20 cellular contexts compared by ENCODE assay signal in the genomic region with DNA sequence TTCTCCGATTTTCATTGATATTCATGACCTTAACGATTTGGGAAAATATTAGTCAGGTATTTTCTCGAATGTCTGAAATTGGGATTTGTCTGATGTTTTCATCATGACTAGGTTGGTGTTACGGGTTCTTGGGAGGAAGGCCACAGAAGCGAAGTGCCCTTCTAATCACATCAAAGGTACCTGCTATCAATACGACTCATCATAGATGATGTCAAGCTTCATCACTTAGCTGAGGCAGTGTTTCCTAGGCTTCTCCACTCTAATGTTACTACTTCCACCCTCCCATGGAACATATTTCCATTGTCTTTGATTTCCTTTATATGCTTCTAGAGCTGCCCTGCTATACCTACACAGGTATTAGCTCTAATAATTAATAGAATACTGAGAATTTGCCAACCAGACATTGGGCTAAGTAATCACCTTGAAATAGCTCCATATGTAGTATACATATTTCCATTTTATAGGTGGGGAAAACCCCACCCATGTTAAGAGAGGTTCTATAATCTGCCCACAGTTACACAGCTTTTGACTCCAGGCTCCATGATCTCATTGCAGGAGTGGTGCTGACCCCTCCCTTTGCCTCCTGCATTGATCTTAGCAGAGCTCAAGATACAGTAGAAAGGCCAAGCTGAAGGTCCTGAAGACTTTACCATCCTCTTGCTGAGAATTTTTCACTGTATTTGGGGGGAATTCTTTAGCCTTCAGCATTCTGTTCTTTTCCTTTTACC.
DNase-seq lines count a peak whose midpoint lies in the region; ATAC-seq, FAIRE-seq and TF ChIP-seq lines count a peak whose summit lies in the region.
"Had no signal": no experiment of that assay in that cellular context is flagged by ENCODE, and none has a peak within 500 bp of the region (broad histone marks: within the 10 kb centered on the region; RNA-seq: fewer than 3 reads in every experiment).

No MANE protein-coding gene starts in this region.

- DNase-seq in ELR (ENCODE audit: low read depth) (peak; percentile 15), HT1080 (ENCODE audit: low read depth) (peak; percentile 33), H54 (ENCODE audit: insufficient read length, low spot score) (no peak), SW480 (ENCODE audit: low spot score) (no peak), NCI-H345 (lab: John Stamatoyannopoulos, UW) (no peak)
- no peak for DNase-seq in stimulated activated naive CD8-positive, alpha-beta T cell treated with anti-CD3 and anti-CD28 coated beads, Interleukin-15, Interleukin-2, amounts not matched to agents 100 U/mL and 50 U/mL, for 24 hours
- DNase-seq: CD8-positive, alpha-beta T cell; COR-L47; DMS153; DND-41; GF-D8; HCEC 1CT; HFFc6 had no signal

- TF ChIP-seq POLR2A in H54 (IDR thresholded peaks at IDR 0.05; ENCODE audit: low read depth, low read length) = no peak

- peak; percentile 58 for ATAC-seq in activated T-helper 17 cell treated with anti-CD3 and anti-CD28 coated beads, Interleukin-2, amount 50 U/mL, for 72 hours (replicated peaks)
- peak; percentile 74 for ATAC-seq in stimulated activated naive CD8-positive, alpha-beta T cell treated with anti-CD3 and anti-CD28 coated beads, Interleukin-15, Interleukin-2, amounts not matched to agents 100 U/mL and 50 U/mL, for 24 hours
- ATAC-seq: CD8-positive, alpha-beta T cell; HepG2 had no signal

- no peaks in the 10 kb centered on the region for H3K36me3 Mint-ChIP-seq in activated T-helper 17 cell treated with anti-CD3 and anti-CD28 coated beads, Interleukin-2, amount 50 U/mL, for 72 hours (ENCODE audit: low read depth)
- H3K36me3 Mint-ChIP-seq: CD14-positive monocyte; CD8-positive, alpha-beta T cell had no signal

- H3K4me3 Mint-ChIP-seq in activated T-helper 17 cell treated with anti-CD3 and anti-CD28 coated beads, Interleukin-2, amount 50 U/mL, for 72 hours = no peak overlapping the region
- H3K4me3 Mint-ChIP-seq: CD14-positive monocyte; CD8-positive, alpha-beta T cell; HFFc6 had no signal

- no peaks in the 10 kb centered on the region for H3K9me3 Mint-ChIP-seq in activated T-helper 17 cell treated with anti-CD3 and anti-CD28 coated beads, Interleukin-2, amount 50 U/mL, for 72 hours
- H3K9me3 Mint-ChIP-seq: CD14-positive monocyte; CD8-positive, alpha-beta T cell; HFFc6 had no signal

- no peak overlapping the region for H3K27ac Mint-ChIP-seq in activated T-helper 17 cell treated with anti-CD3 and anti-CD28 coated beads, Interleukin-2, amount 50 U/mL, for 72 hours
- H3K27ac Mint-ChIP-seq: CD8-positive, alpha-beta T cell; HFFc6 had no signal

- H3K4me1 Mint-ChIP-seq in activated T-helper 17 cell treated with anti-CD3 and anti-CD28 coated beads, Interleukin-2, amount 50 U/mL, for 72 hours = no peaks in the 10 kb centered on the region
- H3K4me1 Mint-ChIP-seq: CD14-positive monocyte had no signal

- FAIRE-seq in H54 (lab: Jason Lieb, UNC) = no peak
- FAIRE-seq: D721Med, GM19239, H1, HepG2, HTR-8/SVneo had no signal

- peaks cover 15% of the 10 kb centered on the region for H3K27me3 Mint-ChIP-seq in activated T-helper 17 cell treated with anti-CD3 and anti-CD28 coated beads, Interleukin-2, amount 50 U/mL, for 72 hours

Comparison
In these comparisons a context has a peak if more than half of its experiments do, and no peak if none do; other contexts are left out.
1. DNase-seq: peak in ELR (single experiment) and HT1080 (single experiment); none in stimulated activated naive CD8-positive, alpha-beta T cell treated with anti-CD3 and anti-CD28 coated beads, Interleukin-15, Interleukin-2, amounts not matched to agents 100 U/mL and 50 U/mL, for 24 hours (single experiment), H54 (single experiment), SW480 (single experiment) and NCI-H345 (single experiment).